Comparison of ENCODE assay signal across 8 cellular contexts in genomic region chr10:58967551-58968418, GRCh38.
DNase-seq lines count a peak whose midpoint lies in the region; ATAC-seq and TF ChIP-seq lines count a peak whose summit lies in the region.
"Had no signal": no experiment of that assay in that cellular context is flagged by ENCODE, and none has a peak within 500 bp of the region (broad histone marks: within the 10 kb centered on the region; RNA-seq: fewer than 3 reads in every experiment).

No MANE protein-coding gene starts in this region.

- no peaks in the 10 kb centered on the region for H3K4me1 ChIP-seq in testis

- intact Hi-C loops in testis (cut with DNase I; ENCODE audit: low total_unique reads) = no loop called here

- no peaks in the 10 kb centered on the region for H3K36me3 ChIP-seq in testis (ENCODE audit: low read depth, missing control alignments)

- H3K4me1 Mint-ChIP-seq in activated T-helper 17 cell treated with anti-CD3 and anti-CD28 coated beads, Interleukin-2, amount 50 U/mL, for 72 hours = no peaks in the 10 kb centered on the region

- H3K27me3 Mint-ChIP-seq in activated T-helper 17 cell treated with anti-CD3 and anti-CD28 coated beads, Interleukin-2, amount 50 U/mL, for 72 hours = peaks cover 19% of the 10 kb centered on the region

- DNase-seq in H4 (ENCODE audit: low spot score) (peak; percentile 56), NCI-H2227 treated with DMSO at 0.1 percent for 48 hours (lab: John Stamatoyannopoulos, UW) (peak; percentile 91), hippocampal formation (lab: John Stamatoyannopoulos, UW) (peak; percentile 76 to 80), testis (peak; percentile 25), NCI-H1048 (lab: John Stamatoyannopoulos, UW) (no peak), DMS 273 (lab: John Stamatoyannopoulos, UW; ENCODE audit: unreplicated experiment) (no peak)

- H3K27ac Mint-ChIP-seq in activated T-helper 17 cell treated with anti-CD3 and anti-CD28 coated beads, Interleukin-2, amount 50 U/mL, for 72 hours = no peak overlapping the region

- TF ChIP-seq POLR2A in testis (IDR thresholded peaks at IDR 0.05) = no peak

- H3K27me3 ChIP-seq in testis = no peaks in the 10 kb centered on the region

- 37 to 43% methylated on average over 18 to 19 of the region's 19 CpGs for WGBS in testis, 2 donors

- no peaks in the 10 kb centered on the region for H3K36me3 Mint-ChIP-seq in activated T-helper 17 cell treated with anti-CD3 and anti-CD28 coated beads, Interleukin-2, amount 50 U/mL, for 72 hours (ENCODE audit: low read depth)

- TF ChIP-seq CTCF in testis (IDR thresholded peaks at IDR 0.05) = no peak

- H3K4me3 Mint-ChIP-seq in activated T-helper 17 cell treated with anti-CD3 and anti-CD28 coated beads, Interleukin-2, amount 50 U/mL, for 72 hours = no peak overlapping the region

- H3K9me3 Mint-ChIP-seq in activated T-helper 17 cell treated with anti-CD3 and anti-CD28 coated beads, Interleukin-2, amount 50 U/mL, for 72 hours = no peaks in the 10 kb centered on the region

- ATAC-seq in activated T-helper 17 cell treated with anti-CD3 and anti-CD28 coated beads, Interleukin-2, amount 50 U/mL, for 72 hours (replicated peaks) = no peak

- H3K4me3 ChIP-seq in testis = no peak overlapping the region

- H3K9me3 ChIP-seq in testis = no peaks in the 10 kb centered on the region

- no peak overlapping the region for H3K27ac ChIP-seq in testis
- H3K27ac ChIP-seq: KMS-11 had no signal

Comparison
In these comparisons a context has a peak if more than half of its experiments do, and no peak if none do; other contexts are left out.
1. DNase-seq: peak in H4 (single experiment), NCI-H2227 treated with DMSO at 0.1 percent for 48 hours (single experiment), hippocampal formation (2 of 2) and testis (single experiment); none in NCI-H1048 (single experiment) and DMS 273 (single experiment).